ENCODE assay signal across 30 cellular contexts in genomic region chr6:113607821-113608545, GRCh38.
"Had no signal": no experiment of that assay in that cellular context is flagged by ENCODE, and none has a peak within 500 bp of the region (broad histone marks: within the 10 kb centered on the region; RNA-seq: fewer than 3 reads in every experiment).

No MANE protein-coding gene starts in this region.

- FAIRE-seq: TTC549 had no signal

- H3K4me1 Mint-ChIP-seq: activated CD4-positive, alpha-beta T cell treated with anti-CD3 and anti-CD28 coated beads for 36 hours; activated CD4-positive, alpha-beta T cell treated with anti-CD3 and anti-CD28 coated beads, Interleukin-2, amount 10 ng/mL, durations not matched to agents 7 days and 5 days; activated naive CD4-positive, alpha-beta T cell treated with anti-CD3 and anti-CD28 coated beads, Interleukin-2, amount 10 ng/mL, durations not matched to agents 7 days and 5 days; activated naive CD8-positive, alpha-beta T cell treated with anti-CD3 and anti-CD28 coated beads for 36 hours had no signal

- DNase-seq: activated CD4-positive, alpha-beta T cell treated with anti-CD3 and anti-CD28 coated beads for 36 hours; activated CD4-positive, alpha-beta T cell treated with anti-CD3 and anti-CD28 coated beads, Interleukin-2, amount 10 ng/mL, durations not matched to agents 7 days and 5 days; activated CD4-positive, alpha-beta T cell treated with anti-CD3 and anti-CD28 coated beads, Interleukin-2, amount 50 U/mL, for 48 hours; activated CD8-positive, alpha-beta T cell treated with anti-CD3 and anti-CD28 coated beads, Interleukin-2, amount 10 ng/mL, durations not matched to agents 7 days and 5 days; activated naive CD4-positive, alpha-beta T cell treated with anti-CD3 and anti-CD28 coated beads, Interleukin-2, amount 10 ng/mL, durations not matched to agents 7 days and 5 days; activated naive CD8-positive, alpha-beta T cell treated with anti-CD3 and anti-CD28 coated beads for 36 hours; activated T-cell treated with anti-CD3 and anti-CD28 coated beads, Interleukin-2, amount 50 U/mL, for 24 hours; amniotic stem cell; aorta; brain microvascular endothelial cell; central memory CD4-positive, alpha-beta T cell; Karpas-422; KBM-7; MG63; NCI-H1105 treated with DMSO at 0.1 percent for 48 hours; NCI-H1436; NCI-H1694; NCI-H1930; NCI-H2171 treated with DMSO at 0.1 percent for 48 hours; NCI-H2227 treated with DMSO at 0.1 percent for 48 hours; NCI-H446 treated with DMSO at 0.1 percent for 48 hours; NCI-H524; SHP77; SJCRH30 had no signal

- ATAC-seq: activated CD4-positive, alpha-beta T cell treated with anti-CD3 and anti-CD28 coated beads for 36 hours; activated CD4-positive, CD25-positive, alpha-beta regulatory T cell treated with anti-CD3 and anti-CD28 coated beads, Interleukin-2, amount 50 U/mL, for 24 hours; activated CD8-positive, alpha-beta T cell treated with anti-CD3 and anti-CD28 coated beads, Interleukin-2, amount 10 ng/mL, durations not matched to agents 7 days and 5 days; Panc1; WTC11 had no signal

- H3K4me3 Mint-ChIP-seq: activated CD4-positive, alpha-beta T cell treated with anti-CD3 and anti-CD28 coated beads for 36 hours; activated CD4-positive, alpha-beta T cell treated with anti-CD3 and anti-CD28 coated beads, Interleukin-2, amount 10 ng/mL, durations not matched to agents 7 days and 5 days; activated CD8-positive, alpha-beta T cell treated with anti-CD3 and anti-CD28 coated beads, Interleukin-2, amount 10 ng/mL, durations not matched to agents 7 days and 5 days; activated naive CD4-positive, alpha-beta T cell treated with anti-CD3 and anti-CD28 coated beads, Interleukin-2, amount 10 ng/mL, durations not matched to agents 7 days and 5 days; activated naive CD8-positive, alpha-beta T cell treated with anti-CD3 and anti-CD28 coated beads for 36 hours; activated T-cell treated with anti-CD3 and anti-CD28 coated beads, Interleukin-2, amount 50 U/mL, for 24 hours; T-helper 1 cell treated with Interleukin-12 subunit alpha and Interleukin-12 subunit beta and Interleukin-4 antibody, amounts not matched to agents 30 μg/mL and 1 μg/mL, for 36 hours; T-helper 2 cell treated with Interferon-gamma antibody and Interleukin-4, amounts not matched to agents 5 μg/mL and 100 μg/mL, for 36 hours; WTC11 had no signal

- H3K27ac Mint-ChIP-seq: activated CD4-positive, alpha-beta T cell treated with anti-CD3 and anti-CD28 coated beads for 36 hours; activated CD4-positive, alpha-beta T cell treated with anti-CD3 and anti-CD28 coated beads, Interleukin-2, amount 10 ng/mL, durations not matched to agents 7 days and 5 days; activated CD8-positive, alpha-beta T cell treated with anti-CD3 and anti-CD28 coated beads, Interleukin-2, amount 10 ng/mL, durations not matched to agents 7 days and 5 days; activated naive CD4-positive, alpha-beta T cell treated with anti-CD3 and anti-CD28 coated beads, Interleukin-2, amount 10 ng/mL, durations not matched to agents 7 days and 5 days; activated naive CD8-positive, alpha-beta T cell treated with anti-CD3 and anti-CD28 coated beads for 36 hours; activated T-cell treated with anti-CD3 and anti-CD28 coated beads, Interleukin-2, amount 50 U/mL, for 24 hours; T-helper 1 cell treated with Interleukin-12 subunit alpha and Interleukin-12 subunit beta and Interleukin-4 antibody, amounts not matched to agents 30 μg/mL and 1 μg/mL, for 36 hours; T-helper 2 cell treated with Interferon-gamma antibody and Interleukin-4, amounts not matched to agents 5 μg/mL and 100 μg/mL, for 36 hours; WTC11 had no signal

- H3K27me3 Mint-ChIP-seq: activated CD4-positive, alpha-beta T cell treated with anti-CD3 and anti-CD28 coated beads, Interleukin-2, amount 10 ng/mL, durations not matched to agents 7 days and 5 days; activated naive CD4-positive, alpha-beta T cell treated with anti-CD3 and anti-CD28 coated beads, Interleukin-2, amount 10 ng/mL, durations not matched to agents 7 days and 5 days had no signal

- H3K9me3 Mint-ChIP-seq: activated CD4-positive, alpha-beta T cell treated with anti-CD3 and anti-CD28 coated beads, Interleukin-2, amount 10 ng/mL, durations not matched to agents 7 days and 5 days; activated naive CD4-positive, alpha-beta T cell treated with anti-CD3 and anti-CD28 coated beads, Interleukin-2, amount 10 ng/mL, durations not matched to agents 7 days and 5 days; T-helper 1 cell treated with Interleukin-12 subunit alpha and Interleukin-12 subunit beta and Interleukin-4 antibody, amounts not matched to agents 30 μg/mL and 1 μg/mL, for 36 hours; T-helper 2 cell treated with Interferon-gamma antibody and Interleukin-4, amounts not matched to agents 5 μg/mL and 100 μg/mL, for 36 hours had no signal

- H3K36me3 Mint-ChIP-seq: activated naive CD4-positive, alpha-beta T cell treated with anti-CD3 and anti-CD28 coated beads, Interleukin-2, amount 10 ng/mL, durations not matched to agents 7 days and 5 days; activated naive CD8-positive, alpha-beta T cell treated with anti-CD3 and anti-CD28 coated beads for 36 hours; WTC11 had no signal
